21 cellular contexts compared by ENCODE assay signal in the genomic region with DNA sequence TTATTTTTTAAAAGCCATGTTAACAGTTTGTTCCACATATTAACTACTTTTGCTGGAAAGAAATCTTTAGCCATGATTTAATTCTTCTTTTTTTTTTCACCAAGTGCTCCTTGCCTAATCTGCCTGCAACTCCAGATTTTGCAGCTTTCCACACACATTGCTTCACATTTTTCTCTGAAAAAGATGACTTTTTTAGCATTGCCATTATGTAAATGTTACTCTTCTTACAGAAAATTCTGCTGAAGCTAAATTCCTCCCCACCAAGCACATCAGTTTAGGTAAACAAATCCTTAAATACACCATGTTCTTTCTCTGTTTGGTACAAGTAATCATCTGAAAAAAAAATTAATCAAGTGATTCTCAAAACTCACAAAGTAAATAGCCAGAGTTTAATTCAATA.
"Had no signal": no experiment of that assay in that cellular context is flagged by ENCODE, and none has a peak within 500 bp of the region (broad histone marks: within the 10 kb centered on the region; RNA-seq: fewer than 3 reads in every experiment).

No MANE protein-coding gene starts in this region.

- H3K9me3 Mint-ChIP-seq: activated CD4-positive, alpha-beta T cell treated with anti-CD3 and anti-CD28 coated beads, Interleukin-2, amount 10 ng/mL, durations not matched to agents 7 days and 5 days; activated naive CD4-positive, alpha-beta T cell treated with anti-CD3 and anti-CD28 coated beads, Interleukin-2, amount 10 ng/mL, durations not matched to agents 7 days and 5 days; activated T-cell treated with anti-CD3 and anti-CD28 coated beads, Interleukin-2, amount 50 U/mL, for 4 hours; effector memory CD8-positive, alpha-beta T cell; nephron progenitor cell; stimulated activated memory B cell treated with anti-CD40 and anti-IgM and Interleukin-4, amounts not matched to agents 10 μg/mL and 1 μg/mL and 100 μg/mL, for 72 hours had no signal

- H3K36me3 ChIP-seq: breast epithelium, esophagus squamous epithelium, spleen, thyroid gland had no signal

- H3K4me1 Mint-ChIP-seq: activated CD4-positive, alpha-beta T cell treated with anti-CD3 and anti-CD28 coated beads, Interleukin-2, amount 10 ng/mL, durations not matched to agents 7 days and 5 days; activated naive CD4-positive, alpha-beta T cell treated with anti-CD3 and anti-CD28 coated beads, Interleukin-2, amount 10 ng/mL, durations not matched to agents 7 days and 5 days; nephron progenitor cell had no signal

- ATAC-seq: activated CD4-positive, CD25-positive, alpha-beta regulatory T cell treated with anti-CD3 and anti-CD28 coated beads, Interleukin-2, amount 50 U/mL, for 24 hours; activated T-cell treated with anti-CD3 and anti-CD28 coated beads, Interleukin-2, amount 50 U/mL, for 4 hours; effector memory CD8-positive, alpha-beta T cell; foreskin keratinocyte; stimulated activated memory B cell treated with anti-CD40 and anti-IgM and Interleukin-4, amounts not matched to agents 10 μg/mL and 1 μg/mL and 100 μg/mL, for 72 hours had no signal

- H3K27me3 ChIP-seq: breast epithelium, esophagus squamous epithelium, spleen, thyroid gland had no signal

- H3K4me1 ChIP-seq: breast epithelium, foreskin keratinocyte, thyroid gland had no signal

- H3K36me3 Mint-ChIP-seq: activated naive CD4-positive, alpha-beta T cell treated with anti-CD3 and anti-CD28 coated beads, Interleukin-2, amount 10 ng/mL, durations not matched to agents 7 days and 5 days; stimulated activated memory B cell treated with anti-CD40 and anti-IgM and Interleukin-4, amounts not matched to agents 10 μg/mL and 1 μg/mL and 100 μg/mL, for 72 hours had no signal

- H3K4me3 Mint-ChIP-seq: activated CD4-positive, alpha-beta T cell treated with anti-CD3 and anti-CD28 coated beads, Interleukin-2, amount 10 ng/mL, durations not matched to agents 7 days and 5 days; activated naive CD4-positive, alpha-beta T cell treated with anti-CD3 and anti-CD28 coated beads, Interleukin-2, amount 10 ng/mL, durations not matched to agents 7 days and 5 days; activated T-cell treated with anti-CD3 and anti-CD28 coated beads, Interleukin-2, amount 50 U/mL, for 4 hours; effector memory CD8-positive, alpha-beta T cell; nephron progenitor cell; stimulated activated memory B cell treated with anti-CD40 and anti-IgM and Interleukin-4, amounts not matched to agents 10 μg/mL and 1 μg/mL and 100 μg/mL, for 72 hours had no signal

- H3K27ac ChIP-seq: breast epithelium, foreskin keratinocyte, spleen, thyroid gland had no signal

- H3K9me3 ChIP-seq: breast epithelium, esophagus squamous epithelium, spleen, thyroid gland had no signal

- H3K27me3 Mint-ChIP-seq: effector memory CD8-positive, alpha-beta T cell; stimulated activated memory B cell treated with anti-CD40 and anti-IgM and Interleukin-4, amounts not matched to agents 10 μg/mL and 1 μg/mL and 100 μg/mL, for 72 hours had no signal

- DNase-seq: activated CD4-positive, alpha-beta T cell treated with anti-CD3 and anti-CD28 coated beads, Interleukin-2, amount 10 ng/mL, durations not matched to agents 7 days and 5 days; activated CD8-positive, alpha-beta memory T cell treated with anti-CD3 and anti-CD28 coated beads, Interleukin-2, amount 50 U/mL, for 4 hours; activated effector memory CD4-positive, alpha-beta T cell treated with Interleukin-2 at 50 U/mL for 16 hours; activated naive CD4-positive, alpha-beta T cell treated with anti-CD3 and anti-CD28 coated beads, Interleukin-2, amount 10 ng/mL, durations not matched to agents 7 days and 5 days; activated T-cell treated with anti-CD3 and anti-CD28 coated beads, Interleukin-2, amount 50 U/mL, for 4 hours; effector memory CD8-positive, alpha-beta T cell; esophagus squamous epithelium; foreskin keratinocyte; glutamatergic neuron; hippocampal formation; midbrain; nephron progenitor cell; occipital lobe; retina; spleen; stimulated activated CD4-positive, alpha-beta T cell treated with anti-CD3 and anti-CD28 coated beads, Interleukin-4, amount 100 ng/mL, for 4 hours had no signal

- H3K27ac Mint-ChIP-seq: activated CD4-positive, alpha-beta T cell treated with anti-CD3 and anti-CD28 coated beads, Interleukin-2, amount 10 ng/mL, durations not matched to agents 7 days and 5 days; activated naive CD4-positive, alpha-beta T cell treated with anti-CD3 and anti-CD28 coated beads, Interleukin-2, amount 10 ng/mL, durations not matched to agents 7 days and 5 days; effector memory CD8-positive, alpha-beta T cell; nephron progenitor cell; stimulated activated memory B cell treated with anti-CD40 and anti-IgM and Interleukin-4, amounts not matched to agents 10 μg/mL and 1 μg/mL and 100 μg/mL, for 72 hours had no signal

- H3K4me3 ChIP-seq: breast epithelium, esophagus squamous epithelium, lung, spleen, thyroid gland had no signal
